ENCODE assay signal across 12 cellular contexts in genomic region chr17:57092171-57092570, GRCh38. TPM values are rescaled to one million over a fixed set of nuclear protein-coding genes. Genes with fewer than 3 reads are reported as not detected.
A peak's percentile ranks its signal among the peaks of the same experiment; 100 is the strongest.
DNase-seq lines count a peak whose midpoint lies in the region; ATAC-seq and TF ChIP-seq lines count a peak whose summit lies in the region.
"Had no signal": no experiment of that assay in that cellular context is flagged by ENCODE, and none has a peak within 500 bp of the region (broad histone marks: within the 10 kb centered on the region; RNA-seq: fewer than 3 reads in every experiment).

No MANE protein-coding gene starts in this region.

- intact Hi-C loops in heart left ventricle (cut with DNase I) (no loop called here), cardiac septum (cut with DNase I) (no loop called here), vagina (cut with DNase I) (no loop called here)

- in situ Hi-C loops in astrocyte of the spinal cord (cut with HindIII; ENCODE audit: low sequenced_read_pairs), result no loop called here

- ATAC-seq in heart left ventricle (peak in 1 of 4 donors; percentile 19), lung (ENCODE audit: insufficient read depth, low FRiP score) (no peak), GM21723 (IDR thresholded peaks at IDR 0.05; ENCODE audit: unreplicated experiment) (no peak)
- ATAC-seq: A549 had no signal

- TF ChIP-seq POLR2A in heart left ventricle (IDR thresholded peaks at IDR 0.05) (no peak), vagina (IDR thresholded peaks at IDR 0.05) (no peak)

- H3K36me3 ChIP-seq in heart left ventricle (no peaks in the 10 kb centered on the region), lung (ENCODE audit: control insufficient read depth in 2 of 2, insufficient read depth in 2 of 2, low read length in 2 of 2) (no peaks in the 10 kb centered on the region), vagina (no peaks in the 10 kb centered on the region)

- no peaks in the 10 kb centered on the region for H3K9me3 ChIP-seq in heart left ventricle
- H3K9me3 ChIP-seq in lung (ENCODE audit: control insufficient read depth in 2 of 2, insufficient read depth in 1 of 2, low read length in 1 of 2), result no peaks in the 10 kb centered on the region
- H3K9me3 ChIP-seq in vagina, result no peaks in the 10 kb centered on the region
- H3K9me3 ChIP-seq: A549 had no signal

- TF ChIP-seq CTCF in heart left ventricle (IDR thresholded peaks at IDR 0.05) (no peak), astrocyte of the spinal cord (IDR thresholded peaks at IDR 0.05; ENCODE audit: low read depth, low read length) (no peak), lung (IDR thresholded peaks at IDR 0.05; ENCODE audit: control extremely low read depth, extremely low read depth) (no peak), vagina (IDR thresholded peaks at IDR 0.05) (no peak)

- H3K27me3 ChIP-seq in heart left ventricle (no peaks in the 10 kb centered on the region), lung (ENCODE audit: control insufficient read depth, insufficient read depth) (no peaks in the 10 kb centered on the region), vagina (no peaks in the 10 kb centered on the region)

- no peak overlapping the region for H3K4me3 ChIP-seq in heart left ventricle
- no peak overlapping the region for H3K4me3 ChIP-seq in astrocyte of the spinal cord (ENCODE audit: low read depth, low read length)
- H3K4me3 ChIP-seq in lung, result no peak overlapping the region
- H3K4me3 ChIP-seq in vagina, result no peak overlapping the region
- H3K4me3 ChIP-seq: A549 had no signal

- H3K27ac ChIP-seq in heart left ventricle (peak overlapping the region; percentile 33 to 98 (median 92)), lung (ENCODE audit: low read depth in 1 of 2, low read length in 1 of 2) (peak overlapping the region; percentile 40 to 82), vagina (peak overlapping the region; percentile 69)
- H3K27ac ChIP-seq: A549 had no signal

- DNase-seq in heart left ventricle (no peak), cardiac septum (ENCODE audit: low spot score) (no peak), astrocyte of the spinal cord (ENCODE audit: low read depth, low spot score) (peak; percentile 79), lung (ENCODE audit: low spot score) (no peak), vagina (ENCODE audit: extremely low spot score in 2 of 2) (no peak), NCI-H524 treated with DMSO at 0.1 percent for 48 hours (lab: John Stamatoyannopoulos, UW) (no peak), nucleus accumbens (lab: John Stamatoyannopoulos, UW) (no peak)
- DNase-seq: KG1; NCI-H774; stimulated activated CD4-positive, alpha-beta T cell treated with anti-CD3 and anti-CD28 coated beads, Interleukin-15, amount 100 ng/mL, for 24 hours had no signal

- WGBS in heart left ventricle, 4 donors, result 20 to 55% (median 41%) methylated on average over 2 of the region's 2 CpGs
- WGBS in lung, 2 donors, result 46 to 60% methylated on average over 2 of the region's 2 CpGs

- H3K4me1 ChIP-seq in heart left ventricle (peaks cover 0 to 98% (median 67%) of the 10 kb centered on the region in 12 donors), lung (ENCODE audit: control insufficient read depth in 2 of 2, insufficient read depth in 2 of 2, low read length in 2 of 2) (peaks cover 26 to 31% of the 10 kb centered on the region in 2 donors), vagina (peaks cover 64% of the 10 kb centered on the region)

RNA-seq across cellular contexts. Expression of gene AKAP1, which starts 7.1 kb away (rescaled TPM):
- 100 to 1,000 TPM in 8 of 9 donors, 10 to 100 TPM in 1; 77.4 to 240 (median 133) TPM for total RNA-seq in heart left ventricle
- polyA plus RNA-seq in heart left ventricle, result 10 to 100 TPM; 55.8 to 63.4 TPM
- total RNA-seq in cardiac septum, result 108 TPM
- total RNA-seq in lung, result 10 to 100 TPM; 32.7 to 46.4 TPM
- 10 to 100 TPM; 23.1 to 26.9 TPM for polyA plus RNA-seq in lung
- total RNA-seq in vagina, result 94.3 TPM
